2 cellular contexts compared by ENCODE assay signal in genomic region chr1:248695451-248696132, GRCh38.
TF ChIP-seq lines count a peak whose summit lies in the region.

No MANE protein-coding gene starts in this region.

TF ChIP-seq in SK-N-SH, 30 proteins besides CTCF, POLR2A, EP300 and RAD21:
- TF ChIP-seq GABPA (IDR thresholded peaks at IDR 0.05; ENCODE audit: low read depth) (no peak), NFIC (IDR thresholded peaks at IDR 0.05; ENCODE audit: borderline replicate concordance) (no peak), IRF3 (IDR thresholded peaks at IDR 0.05; ENCODE audit: low read depth, low read length) (no peak), TCF12 (IDR thresholded peaks at IDR 0.05) (no peak), USF1 (IDR thresholded peaks at IDR 0.05; ENCODE audit: borderline replicate concordance, low read depth) (no peak), MAX (IDR thresholded peaks at IDR 0.05; ENCODE audit: low read depth) (no peak), RCOR1 (IDR thresholded peaks at IDR 0.05; ENCODE audit: low read length) (no peak), MXI1 (IDR thresholded peaks at IDR 0.05; ENCODE audit: low read depth, low read length) (no peak), FOXM1 (IDR thresholded peaks at IDR 0.05; ENCODE audit: low read depth) (no peak), ELF1 (IDR thresholded peaks at IDR 0.05) (no peak), POLR2AphosphoS5 (IDR thresholded peaks at IDR 0.05; ENCODE audit: low read depth, low read length) (no peak), RXRA (IDR thresholded peaks at IDR 0.05; ENCODE audit: borderline replicate concordance, low read depth) (no peak), SIN3A (IDR thresholded peaks at IDR 0.05; ENCODE audit: borderline replicate concordance, low read depth, low read length) (no peak), GATA2 (CRISPR knock-in tag; IDR thresholded peaks at IDR 0.05) (no peak), MEF2A (IDR thresholded peaks at IDR 0.05; ENCODE audit: borderline replicate concordance, low read depth) (no peak)
- TF ChIP-seq, protein P1, sequence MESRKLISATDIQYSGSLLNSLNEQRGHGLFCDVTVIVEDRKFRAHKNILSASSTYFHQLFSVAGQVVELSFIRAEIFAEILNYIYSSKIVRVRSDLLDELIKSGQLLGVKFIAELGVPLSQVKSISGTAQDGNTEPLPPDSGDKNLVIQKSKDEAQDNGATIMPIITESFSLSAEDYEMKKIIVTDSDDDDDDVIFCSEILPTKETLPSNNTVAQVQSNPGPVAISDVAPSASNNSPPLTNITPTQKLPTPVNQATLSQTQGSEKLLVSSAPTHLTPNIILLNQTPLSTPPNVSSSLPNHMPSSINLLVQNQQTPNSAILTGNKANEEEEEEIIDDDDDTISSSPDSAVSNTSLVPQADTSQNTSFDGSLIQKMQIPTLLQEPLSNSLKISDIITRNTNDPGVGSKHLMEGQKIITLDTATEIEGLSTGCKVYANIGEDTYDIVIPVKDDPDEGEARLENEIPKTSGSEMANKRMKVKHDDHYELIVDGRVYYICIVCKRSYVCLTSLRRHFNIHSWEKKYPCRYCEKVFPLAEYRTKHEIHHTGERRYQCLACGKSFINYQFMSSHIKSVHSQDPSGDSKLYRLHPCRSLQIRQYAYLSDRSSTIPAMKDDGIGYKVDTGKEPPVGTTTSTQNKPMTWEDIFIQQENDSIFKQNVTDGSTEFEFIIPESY (IDR thresholded peaks at IDR 0.05; ENCODE audit: borderline replicate concordance, low read depth): no peak
- TF ChIP-seq, protein P2, sequence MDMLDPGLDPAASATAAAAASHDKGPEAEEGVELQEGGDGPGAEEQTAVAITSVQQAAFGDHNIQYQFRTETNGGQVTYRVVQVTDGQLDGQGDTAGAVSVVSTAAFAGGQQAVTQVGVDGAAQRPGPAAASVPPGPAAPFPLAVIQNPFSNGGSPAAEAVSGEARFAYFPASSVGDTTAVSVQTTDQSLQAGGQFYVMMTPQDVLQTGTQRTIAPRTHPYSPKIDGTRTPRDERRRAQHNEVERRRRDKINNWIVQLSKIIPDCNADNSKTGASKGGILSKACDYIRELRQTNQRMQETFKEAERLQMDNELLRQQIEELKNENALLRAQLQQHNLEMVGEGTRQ (IDR thresholded peaks at IDR 0.05; ENCODE audit: borderline replicate concordance, low read depth, low read length): no peak

TF ChIP-seq in GM12891, 5 proteins besides CTCF, POLR2A, EP300 and RAD21:
- TF ChIP-seq SPI1 (IDR thresholded peaks at IDR 0.05; ENCODE audit: low read depth, low read length): no peak
- no peak for TF ChIP-seq POU2F2 (IDR thresholded peaks at IDR 0.05; ENCODE audit: low read depth, low read length)
- TF ChIP-seq PAX5 (IDR thresholded peaks at IDR 0.05; ENCODE audit: insufficient read depth, low read length, severe bottlenecking): no peak
- TF ChIP-seq TAF1 (IDR thresholded peaks at IDR 0.05; ENCODE audit: low read depth, low read length): no peak
- TF ChIP-seq POLR2AphosphoS5 (IDR thresholded peaks at IDR 0.05; ENCODE audit: low read depth, low read length): no peak
